Comparison of ENCODE assay signal across 10 cellular contexts in the genomic region with DNA sequence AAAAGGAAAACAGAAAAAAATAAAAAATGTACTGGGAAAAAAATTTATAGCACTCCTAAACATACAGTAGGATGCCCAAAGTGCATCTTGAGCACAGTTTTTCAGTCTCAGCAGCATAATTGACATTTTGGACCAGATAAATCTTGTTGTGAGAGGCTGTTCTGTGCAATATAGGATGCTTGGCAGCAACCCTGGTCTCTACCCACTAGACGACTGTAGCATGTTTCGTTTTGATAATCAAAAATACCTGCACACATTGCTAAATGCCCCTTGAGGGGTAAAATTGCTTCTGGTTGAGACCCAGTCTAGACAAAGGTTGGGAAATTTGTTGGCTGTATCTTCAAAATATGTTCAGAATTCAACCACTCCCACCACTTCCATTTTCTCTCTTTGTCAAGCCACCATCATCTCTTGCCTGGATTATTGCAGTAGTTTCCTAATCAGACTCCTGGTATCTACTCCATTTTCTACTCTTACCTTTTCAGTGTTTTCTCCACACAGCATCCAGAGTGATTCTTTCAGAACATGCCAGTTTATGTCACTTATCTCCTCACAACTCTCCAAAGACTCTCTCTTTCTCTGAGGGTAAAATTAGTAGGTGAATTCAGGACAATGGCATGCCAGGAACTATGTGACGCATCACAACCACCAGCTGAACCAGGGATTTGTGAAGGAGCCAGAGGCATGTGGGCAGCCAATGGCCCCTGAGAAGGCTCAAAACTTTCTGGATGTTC.
DNase-seq lines count a peak whose midpoint lies in the region; ATAC-seq and TF ChIP-seq lines count a peak whose summit lies in the region.
"Had no signal": no experiment of that assay in that cellular context is flagged by ENCODE, and none has a peak within 500 bp of the region (broad histone marks: within the 10 kb centered on the region; RNA-seq: fewer than 3 reads in every experiment).

No MANE protein-coding gene starts in this region.

- TF ChIP-seq CTCF in astrocyte of the spinal cord (IDR thresholded peaks at IDR 0.05; ENCODE audit: low read depth, low read length) = no peak
- no peak for TF ChIP-seq CTCF in left ventricle myocardium inferior (IDR thresholded peaks at IDR 0.05; ENCODE audit: borderline replicate concordance)
- TF ChIP-seq CTCF in tibial artery (IDR thresholded peaks at IDR 0.05) = no peak

- DNase-seq in HS-27A (ENCODE audit: low read depth) (peak; percentile 74), astrocyte of the spinal cord (ENCODE audit: low read depth, low spot score) (peak; percentile 85), left ventricle myocardium inferior (peak; percentile 32), tibial artery (peak in 1 of 2 donors; percentile 63), NCI-H146 (lab: John Stamatoyannopoulos, UW) (no peak), head of caudate nucleus (no peak)
- DNase-seq: NCI-H1694; stimulated activated naive B cell treated with anti-CD40 and anti-IgM and Interleukin-4, amounts not matched to agents 10 μg/mL and 1 μg/mL and 100 μg/mL, for 72 hours had no signal

- ATAC-seq in GM21528 (IDR thresholded peaks at IDR 0.05; ENCODE audit: low FRiP score, unreplicated experiment) = no peak
- ATAC-seq: activated naive CD4-positive, alpha-beta T cell treated with anti-CD3 and anti-CD28 coated beads, Interleukin-2, amount 50 U/mL, for 72 hours; stimulated activated naive B cell treated with anti-CD40 and anti-IgM and Interleukin-4, amounts not matched to agents 10 μg/mL and 1 μg/mL and 100 μg/mL, for 72 hours had no signal

- H3K27me3 ChIP-seq in left ventricle myocardium inferior (ENCODE audit: low read depth) = no peaks in the 10 kb centered on the region
- no peaks in the 10 kb centered on the region for H3K27me3 ChIP-seq in tibial artery

- no peak overlapping the region for H3K4me3 ChIP-seq in astrocyte of the spinal cord (ENCODE audit: low read depth, low read length)
- H3K4me3 ChIP-seq in left ventricle myocardium inferior = peak overlapping the region; percentile 64
- peak overlapping the region in 1 of 2 donors; percentile 16 for H3K4me3 ChIP-seq in tibial artery

- H3K9me3 ChIP-seq in left ventricle myocardium inferior (replicated peaks) (no peaks in the 10 kb centered on the region), tibial artery (no peaks in the 10 kb centered on the region)

- H3K4me1 ChIP-seq in left ventricle myocardium inferior (no peaks in the 10 kb centered on the region), tibial artery (peaks cover 0 to 24% (median 0%) of the 10 kb centered on the region in 4 donors)

- intact Hi-C loops in left ventricle myocardium inferior (cut with micrococcal nuclease) = no loop called here
- intact Hi-C loops in tibial artery (cut with DNase I; ENCODE audit: low total_unique reads) = no loop called here
- intact Hi-C loops in head of caudate nucleus (cut with DNase I) = no loop called here

- H3K36me3 ChIP-seq in left ventricle myocardium inferior (no peaks in the 10 kb centered on the region), tibial artery (no peaks in the 10 kb centered on the region)

- peak overlapping the region; percentile 88 for H3K27ac ChIP-seq in left ventricle myocardium inferior (replicated peaks)
- H3K27ac ChIP-seq in tibial artery = peak overlapping the region; percentile 25 to 65

- in situ Hi-C loops in astrocyte of the spinal cord (cut with HindIII; ENCODE audit: low sequenced_read_pairs) = no loop called here

Comparison
In these comparisons a context has a peak if more than half of its experiments do, and no peak if none do; other contexts are left out.
1. DNase-seq: peak in HS-27A (single experiment), astrocyte of the spinal cord (single experiment) and left ventricle myocardium inferior (single experiment); none in NCI-H146 (single experiment) and head of caudate nucleus (0 of 42).